10 cellular contexts compared by ENCODE assay signal in the genomic region with DNA sequence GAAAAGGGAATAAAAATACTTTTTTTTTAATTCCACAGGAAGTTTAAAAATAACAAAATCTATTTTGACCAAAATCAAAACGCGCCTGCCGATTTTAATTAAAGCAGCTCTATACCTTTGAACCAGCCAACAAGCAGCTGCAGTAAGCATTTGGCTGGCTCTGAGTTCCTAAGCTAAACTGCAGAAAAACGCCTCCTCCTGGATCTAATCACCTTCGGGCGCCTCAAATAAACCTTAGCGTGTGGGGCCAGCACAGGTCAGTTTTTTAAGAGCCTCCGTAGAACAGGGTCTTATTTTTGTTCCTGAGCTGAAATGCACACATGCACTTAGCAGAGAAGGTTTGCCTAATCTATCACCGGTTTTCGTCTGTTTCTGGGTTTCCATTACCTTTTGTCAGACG.
A peak's percentile ranks its signal among the peaks of the same experiment; 100 is the strongest.
DNase-seq lines count a peak whose midpoint lies in the region; ATAC-seq and TF ChIP-seq lines count a peak whose summit lies in the region.
"Had no signal": no experiment of that assay in that cellular context is flagged by ENCODE, and none has a peak within 500 bp of the region (broad histone marks: within the 10 kb centered on the region; RNA-seq: fewer than 3 reads in every experiment).

No MANE protein-coding gene starts in this region.

- RAD21 ChIA-PET in HCT116 (lab: Charles Lee; ENCODE audit: low non-redundant PET in 1 of 2, low total read pairs in 2 of 2, uncharacterized antibody in 2 of 2, unreplicated experiment in 2 of 2), result no interaction called here

- H3K9me2 ChIP-seq in HCT116 (ENCODE audit: insufficient read depth), result no peaks in the 10 kb centered on the region

- H3K27me3 Mint-ChIP-seq in CD4-positive, CD25-positive, alpha-beta regulatory T cell, result peaks cover 60% of the 10 kb centered on the region
- H3K27me3 Mint-ChIP-seq in activated naive CD8-positive, alpha-beta T cell, result peaks cover 36% of the 10 kb centered on the region
- peaks cover 31% of the 10 kb centered on the region for H3K27me3 Mint-ChIP-seq in Caco-2 (ENCODE audit: insufficient read depth, unreplicated experiment)

- H3K4me1 Mint-ChIP-seq in CD4-positive, CD25-positive, alpha-beta regulatory T cell, result peaks cover 3 to 15% (median 12%) of the 10 kb centered on the region in 4 donors
- H3K4me1 Mint-ChIP-seq in activated naive CD8-positive, alpha-beta T cell (ENCODE audit: low read depth), result peaks cover 16% of the 10 kb centered on the region
- H3K4me1 Mint-ChIP-seq in Caco-2 (ENCODE audit: low read depth, unreplicated experiment), result no peaks in the 10 kb centered on the region

- H3K4me2 ChIP-seq in HCT116 (ENCODE audit: low read length), result peak overlapping the region; percentile 82; the same call in 1 of the 2 replicates

- TF ChIP-seq POLR2A in HCT116 (IDR thresholded peaks at IDR 0.05; ENCODE audit: borderline replicate concordance, extremely low read depth, insufficient read depth, insufficient read length), result no peak

- no peak for ATAC-seq in CD4-positive, CD25-positive, alpha-beta regulatory T cell (ENCODE audit: low read depth in 2 of 2)
- ATAC-seq in HCT116, result no peak
- no peak for ATAC-seq in HG03095 (IDR thresholded peaks at IDR 0.05; ENCODE audit: unreplicated experiment)
- ATAC-seq in foreskin keratinocyte, result no peak

- no peaks in the 10 kb centered on the region for H4K20me1 ChIP-seq in HCT116 (ENCODE audit: insufficient read depth)

- no peaks in the 10 kb centered on the region for H3K36me3 Mint-ChIP-seq in CD4-positive, CD25-positive, alpha-beta regulatory T cell
- no peaks in the 10 kb centered on the region for H3K36me3 Mint-ChIP-seq in activated naive CD8-positive, alpha-beta T cell
- no peaks in the 10 kb centered on the region for H3K36me3 Mint-ChIP-seq in Caco-2 (ENCODE audit: insufficient read depth, unreplicated experiment)

- intact Hi-C loops in HCT116 (cut with micrococcal nuclease) (loop anchor here (1.0 to 10.0 kb wide), 7 partner anchors 121 to 1021 kb away; no protein-coding TSS in a partner anchor), Caco-2 (cut with micrococcal nuclease; ENCODE audit: unreplicated experiment) (loop anchor here (1.0 to 10.0 kb wide), 6 partner anchors 42 to 1021 kb away; no protein-coding TSS in a partner anchor)

- H3K4me3 Mint-ChIP-seq in CD4-positive, CD25-positive, alpha-beta regulatory T cell, result peak overlapping the region; percentile 88 to 92 (median 90)
- peak overlapping the region; percentile 88 for H3K4me3 Mint-ChIP-seq in activated naive CD8-positive, alpha-beta T cell
- no peak overlapping the region for H3K4me3 Mint-ChIP-seq in Caco-2 (ENCODE audit: unreplicated experiment)

- POLR2A ChIA-PET in HCT116 (lab: Charles Lee) (interaction anchor here (1.0 to 1.2 kb wide), 2 partner anchors 334 to 1020 kb away, joined by 3 read pairs; no protein-coding TSS in a partner anchor), Caco-2 (lab: Charles Lee) (no interaction called here)

- BruUV-seq in HCT116 (replicated peaks; lab: Mats Ljungman, UMichigan), result no TSS peak
- BruUV-seq in Caco-2 (replicated peaks; lab: Mats Ljungman, UMichigan), result no TSS peak

- H3K9me3 ChIP-seq in CD4-positive, CD25-positive, alpha-beta regulatory T cell (ENCODE audit: control insufficient read depth in 2 of 2, low read length in 2 of 2), result no peaks in the 10 kb centered on the region
- H3K9me3 ChIP-seq in HCT116 (ENCODE audit: control insufficient read depth in 1 of 2, insufficient read depth in 1 of 2, low read depth in 1 of 2, low read length in 2 of 2), result no peaks in the 10 kb centered on the region
- no peaks in the 10 kb centered on the region for H3K9me3 ChIP-seq in mucosa of rectum (ENCODE audit: control insufficient read depth in 2 of 2, low read length in 2 of 2)
- no peaks in the 10 kb centered on the region for H3K9me3 ChIP-seq in Caco-2

- H3K27ac Mint-ChIP-seq in CD4-positive, CD25-positive, alpha-beta regulatory T cell, result peak overlapping the region in 1 of 3 donors; percentile 0
- H3K27ac Mint-ChIP-seq in activated naive CD8-positive, alpha-beta T cell, result no peak overlapping the region
- H3K27ac Mint-ChIP-seq in Caco-2 (ENCODE audit: unreplicated experiment), result no peak overlapping the region

- peaks cover 15% of the 10 kb centered on the region for H3K4me1 ChIP-seq in CD4-positive, CD25-positive, alpha-beta regulatory T cell (ENCODE audit: control insufficient read depth, insufficient read depth, low read length, poor library complexity, severe bottlenecking)
- H3K4me1 ChIP-seq in HCT116 (ENCODE audit: control insufficient read depth in 1 of 2, insufficient read depth in 2 of 2, low read length in 2 of 2) (peaks cover 0 to 8% of the 10 kb centered on the region in 2 experiments; a peak in 2 of 4 replicates), mucosa of rectum (ENCODE audit: control insufficient read depth in 2 of 2, insufficient read depth in 2 of 2, low read length in 2 of 2) (peaks cover 0 to 9% of the 10 kb centered on the region in 2 donors), foreskin keratinocyte (no peaks in the 10 kb centered on the region), Caco-2 (no peaks in the 10 kb centered on the region)

- TF ChIP-seq CTCF in HCT116 (IDR thresholded peaks at IDR 0.05 in 2 of 3, conservative IDR thresholded peaks at IDR 0.05 in 1 of 3; ENCODE audit: borderline replicate concordance in 1 of 3, insufficient read depth in 1 of 3, low read depth in 2 of 3, low read length in 2 of 3) (no peak), foreskin keratinocyte (conservative IDR thresholded peaks at IDR 0.05) (no peak), Caco-2 (IDR thresholded peaks at IDR 0.05; ENCODE audit: insufficient read depth in 1 of 2, low read depth in 1 of 2, low read length in 1 of 2, severe bottlenecking in 1 of 2, unreplicated experiment in 1 of 2) (no peak)

- no peak overlapping the region for H3K27ac ChIP-seq in CD4-positive, CD25-positive, alpha-beta regulatory T cell (ENCODE audit: insufficient read depth, low read length, poor library complexity, severe bottlenecking)
- no peak overlapping the region for H3K27ac ChIP-seq in HCT116 (ENCODE audit: low read depth, low read length)
- H3K27ac ChIP-seq in mucosa of rectum (ENCODE audit: low read depth in 2 of 2, low read length in 2 of 2), result no peak overlapping the region
- no peak overlapping the region for H3K27ac ChIP-seq in foreskin keratinocyte
- H3K27ac ChIP-seq: coronary artery had no signal

- CTCF ChIA-PET in HCT116 (lab: Charles Lee) (interaction anchor here (1.2 to 4.4 kb wide), 14 partner anchors 10 to 1020 kb away, joined by 3 to 36 read pairs (median 12); no protein-coding TSS in a partner anchor), Caco-2 (lab: Charles Lee) (interaction anchor here (1.7 kb wide), 1 partner anchor 17 kb away, joined by 6 read pairs; no protein-coding TSS in a partner anchor)

- H3K9ac ChIP-seq in HCT116 (ENCODE audit: low read length) (no peak overlapping the region), mucosa of rectum (ENCODE audit: low read depth in 1 of 2, low read length in 2 of 2) (no peak overlapping the region)

- DNase-seq in CD4-positive, CD25-positive, alpha-beta regulatory T cell, result no peak
- DNase-seq in HCT116 (ENCODE audit: low read depth, low spot score), result no peak
- DNase-seq in NCI-H1436 (lab: John Stamatoyannopoulos, UW), result no peak
- no peak for DNase-seq in foreskin keratinocyte
- no peak for DNase-seq in Caco-2
- DNase-seq: activated CD8-positive, alpha-beta memory T cell treated with anti-CD3 and anti-CD28 coated beads for 24 hours had no signal

- no peaks in the 10 kb centered on the region for H3K36me3 ChIP-seq in CD4-positive, CD25-positive, alpha-beta regulatory T cell (ENCODE audit: control insufficient read depth, insufficient read depth, low read length)
- H3K36me3 ChIP-seq in HCT116 (ENCODE audit: control insufficient read depth in 1 of 2, insufficient read depth in 2 of 2, low read length in 2 of 2) (no peaks in the 10 kb centered on the region), mucosa of rectum (ENCODE audit: control insufficient read depth in 2 of 2, insufficient read depth in 2 of 2, low read length in 2 of 2) (no peaks in the 10 kb centered on the region), Caco-2 (ENCODE audit: control insufficient read depth, insufficient read depth, low read length) (no peaks in the 10 kb centered on the region)

- no peaks in the 10 kb centered on the region for H3K9me3 Mint-ChIP-seq in CD4-positive, CD25-positive, alpha-beta regulatory T cell
- H3K9me3 Mint-ChIP-seq in activated naive CD8-positive, alpha-beta T cell (ENCODE audit: low read depth), result no peaks in the 10 kb centered on the region
- no peaks in the 10 kb centered on the region for H3K9me3 Mint-ChIP-seq in Caco-2 (ENCODE audit: unreplicated experiment)

- H3K27me3 ChIP-seq in CD4-positive, CD25-positive, alpha-beta regulatory T cell (ENCODE audit: control insufficient read depth, insufficient read depth, low read length), result peaks cover 22% of the 10 kb centered on the region
- H3K27me3 ChIP-seq in HCT116 (ENCODE audit: insufficient read depth, low read length), result no peaks in the 10 kb centered on the region
- H3K27me3 ChIP-seq in mucosa of rectum (ENCODE audit: control insufficient read depth in 2 of 2, insufficient read depth in 2 of 2, low read length in 2 of 2), result peaks cover 8 to 9% of the 10 kb centered on the region in 2 donors
- peaks cover 38% of the 10 kb centered on the region for H3K27me3 ChIP-seq in foreskin keratinocyte
- no peaks in the 10 kb centered on the region for H3K27me3 ChIP-seq in Caco-2 (replicated peaks; ENCODE audit: control insufficient read depth, insufficient read depth, low read length)

- H3K4me3 ChIP-seq in CD4-positive, CD25-positive, alpha-beta regulatory T cell (ENCODE audit: low read depth, low read length), result peak overlapping the region; percentile 97
- H3K4me3 ChIP-seq in HCT116 (replicated peaks in 1 of 2; ENCODE audit: low read depth in 1 of 2, low read length in 2 of 2), result no peak overlapping the region
- peak overlapping the region; percentile 2 to 65 for H3K4me3 ChIP-seq in mucosa of rectum (ENCODE audit: low read length in 2 of 2)
- H3K4me3 ChIP-seq in Caco-2 (ENCODE audit: low read depth, low read length), result no peak overlapping the region

- no peaks in the 10 kb centered on the region for H3K79me2 ChIP-seq in HCT116 (ENCODE audit: insufficient read depth, low read length)

- H2AFZ ChIP-seq in HCT116 (ENCODE audit: low read depth, low read length, poor library complexity, severe bottlenecking), result peak overlapping the region; percentile 76

- TF ChIP-seq RAD21 in HCT116 (IDR thresholded peaks at IDR 0.05; ENCODE audit: low read depth), result no peak

TF ChIP-seq in HCT116, 20 proteins besides CTCF, POLR2A, EP300 and RAD21 (continues in another document):
- no peak for TF ChIP-seq SIN3A (IDR thresholded peaks at IDR 0.05; ENCODE audit: low read depth)
- no peak for TF ChIP-seq SP1 (IDR thresholded peaks at IDR 0.05; ENCODE audit: low read depth)
- no peak for TF ChIP-seq ELF1 (IDR thresholded peaks at IDR 0.05; ENCODE audit: borderline replicate concordance, low read depth)
- no peak for TF ChIP-seq SRF (IDR thresholded peaks at IDR 0.05; ENCODE audit: low read depth)

Comparison
In these comparisons a context has a peak if more than half of its experiments do, and no peak if none do; other contexts are left out.
1. H3K4me3 ChIP-seq: peak in CD4-positive, CD25-positive, alpha-beta regulatory T cell (single experiment) and mucosa of rectum (2 of 2); none in HCT116 (0 of 2) and Caco-2 (single experiment).